1 cellular context compared by ENCODE assay signal in the genomic region with DNA sequence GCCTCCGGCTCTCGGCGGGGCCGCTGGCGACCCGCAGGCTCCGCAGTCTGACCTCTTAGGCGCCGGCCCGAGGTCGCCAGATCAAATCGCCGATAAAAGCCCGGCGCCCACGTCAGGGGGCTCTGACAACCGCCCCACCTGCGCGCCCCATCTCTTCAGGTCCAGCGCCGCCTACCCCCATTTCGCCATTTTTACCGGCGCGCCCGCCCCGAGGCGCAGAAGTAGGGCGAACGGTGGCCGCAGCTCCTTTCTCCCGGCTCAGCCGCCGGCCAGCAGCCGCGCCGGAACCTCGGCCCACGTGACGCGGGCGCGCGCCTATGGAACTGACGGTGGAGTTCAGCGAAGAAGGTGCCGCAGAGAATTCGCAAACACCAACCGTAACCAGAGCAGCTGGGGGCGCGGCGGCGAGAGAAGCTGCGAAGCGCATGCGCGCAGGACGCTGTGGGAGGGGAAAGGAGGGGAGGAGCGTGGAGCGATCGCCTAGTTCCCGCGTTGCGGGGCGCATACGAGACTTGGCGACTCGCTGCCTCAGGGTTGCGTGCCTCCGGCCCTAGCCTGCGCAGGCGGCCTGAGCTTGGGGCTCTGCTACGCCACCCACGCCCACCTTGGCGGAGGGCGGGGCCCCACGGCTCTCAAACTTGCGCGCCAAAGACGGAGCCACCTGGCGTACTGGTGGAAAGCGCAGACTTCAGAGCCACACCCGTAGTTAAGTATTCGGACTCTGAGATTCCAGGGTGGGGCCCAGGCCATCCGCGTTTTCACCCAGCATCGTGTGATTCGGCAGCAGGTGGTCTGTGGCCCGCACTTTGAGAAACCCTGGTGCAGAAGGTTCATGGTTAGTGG.
A peak's percentile ranks its signal among the peaks of the same experiment; 100 is the strongest.
TF ChIP-seq lines count a peak whose summit lies in the region.

A gene with protein sequence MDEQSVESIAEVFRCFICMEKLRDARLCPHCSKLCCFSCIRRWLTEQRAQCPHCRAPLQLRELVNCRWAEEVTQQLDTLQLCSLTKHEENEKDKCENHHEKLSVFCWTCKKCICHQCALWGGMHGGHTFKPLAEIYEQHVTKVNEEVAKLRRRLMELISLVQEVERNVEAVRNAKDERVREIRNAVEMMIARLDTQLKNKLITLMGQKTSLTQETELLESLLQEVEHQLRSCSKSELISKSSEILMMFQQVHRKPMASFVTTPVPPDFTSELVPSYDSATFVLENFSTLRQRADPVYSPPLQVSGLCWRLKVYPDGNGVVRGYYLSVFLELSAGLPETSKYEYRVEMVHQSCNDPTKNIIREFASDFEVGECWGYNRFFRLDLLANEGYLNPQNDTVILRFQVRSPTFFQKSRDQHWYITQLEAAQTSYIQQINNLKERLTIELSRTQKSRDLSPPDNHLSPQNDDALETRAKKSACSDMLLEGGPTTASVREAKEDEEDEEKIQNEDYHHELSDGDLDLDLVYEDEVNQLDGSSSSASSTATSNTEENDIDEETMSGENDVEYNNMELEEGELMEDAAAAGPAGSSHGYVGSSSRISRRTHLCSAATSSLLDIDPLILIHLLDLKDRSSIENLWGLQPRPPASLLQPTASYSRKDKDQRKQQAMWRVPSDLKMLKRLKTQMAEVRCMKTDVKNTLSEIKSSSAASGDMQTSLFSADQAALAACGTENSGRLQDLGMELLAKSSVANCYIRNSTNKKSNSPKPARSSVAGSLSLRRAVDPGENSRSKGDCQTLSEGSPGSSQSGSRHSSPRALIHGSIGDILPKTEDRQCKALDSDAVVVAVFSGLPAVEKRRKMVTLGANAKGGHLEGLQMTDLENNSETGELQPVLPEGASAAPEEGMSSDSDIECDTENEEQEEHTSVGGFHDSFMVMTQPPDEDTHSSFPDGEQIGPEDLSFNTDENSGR (minus strand): TSS at position 418 of the 843 bp plus-strand sequence. CDS start 419 bp downstream, outside the sequence.

TF ChIP-seq in HEK293, 187 proteins besides CTCF, POLR2A, EP300 and RAD21 (continued from another document and continues in another):
- peak; percentile 9 for TF ChIP-seq SETDB1 (IDR thresholded peaks at IDR 0.05; ENCODE audit: insufficient read length, low read length)
- TF ChIP-seq SCRT2 (tag by site-specific recombination; IDR thresholded peaks at IDR 0.05), result peak; percentile 94
- TF ChIP-seq, protein P1, sequence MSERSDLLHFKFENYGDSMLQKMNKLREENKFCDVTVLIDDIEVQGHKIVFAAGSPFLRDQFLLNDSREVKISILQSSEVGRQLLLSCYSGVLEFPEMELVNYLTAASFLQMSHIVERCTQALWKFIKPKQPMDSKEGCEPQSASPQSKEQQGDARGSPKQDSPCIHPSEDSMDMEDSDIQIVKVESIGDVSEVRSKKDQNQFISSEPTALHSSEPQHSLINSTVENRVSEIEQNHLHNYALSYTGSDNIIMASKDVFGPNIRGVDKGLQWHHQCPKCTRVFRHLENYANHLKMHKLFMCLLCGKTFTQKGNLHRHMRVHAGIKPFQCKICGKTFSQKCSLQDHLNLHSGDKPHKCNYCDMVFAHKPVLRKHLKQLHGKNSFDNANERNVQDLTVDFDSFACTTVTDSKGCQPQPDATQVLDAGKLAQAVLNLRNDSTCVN (tag by site-specific recombination; optimal IDR thresholded peaks at IDR 0.05), result peak; percentile 98
- TF ChIP-seq HOXD13 (CRISPR knock-in tag; IDR thresholded peaks at IDR 0.05; ENCODE audit: borderline replicate concordance), result no peak
- TF ChIP-seq, protein P2, sequence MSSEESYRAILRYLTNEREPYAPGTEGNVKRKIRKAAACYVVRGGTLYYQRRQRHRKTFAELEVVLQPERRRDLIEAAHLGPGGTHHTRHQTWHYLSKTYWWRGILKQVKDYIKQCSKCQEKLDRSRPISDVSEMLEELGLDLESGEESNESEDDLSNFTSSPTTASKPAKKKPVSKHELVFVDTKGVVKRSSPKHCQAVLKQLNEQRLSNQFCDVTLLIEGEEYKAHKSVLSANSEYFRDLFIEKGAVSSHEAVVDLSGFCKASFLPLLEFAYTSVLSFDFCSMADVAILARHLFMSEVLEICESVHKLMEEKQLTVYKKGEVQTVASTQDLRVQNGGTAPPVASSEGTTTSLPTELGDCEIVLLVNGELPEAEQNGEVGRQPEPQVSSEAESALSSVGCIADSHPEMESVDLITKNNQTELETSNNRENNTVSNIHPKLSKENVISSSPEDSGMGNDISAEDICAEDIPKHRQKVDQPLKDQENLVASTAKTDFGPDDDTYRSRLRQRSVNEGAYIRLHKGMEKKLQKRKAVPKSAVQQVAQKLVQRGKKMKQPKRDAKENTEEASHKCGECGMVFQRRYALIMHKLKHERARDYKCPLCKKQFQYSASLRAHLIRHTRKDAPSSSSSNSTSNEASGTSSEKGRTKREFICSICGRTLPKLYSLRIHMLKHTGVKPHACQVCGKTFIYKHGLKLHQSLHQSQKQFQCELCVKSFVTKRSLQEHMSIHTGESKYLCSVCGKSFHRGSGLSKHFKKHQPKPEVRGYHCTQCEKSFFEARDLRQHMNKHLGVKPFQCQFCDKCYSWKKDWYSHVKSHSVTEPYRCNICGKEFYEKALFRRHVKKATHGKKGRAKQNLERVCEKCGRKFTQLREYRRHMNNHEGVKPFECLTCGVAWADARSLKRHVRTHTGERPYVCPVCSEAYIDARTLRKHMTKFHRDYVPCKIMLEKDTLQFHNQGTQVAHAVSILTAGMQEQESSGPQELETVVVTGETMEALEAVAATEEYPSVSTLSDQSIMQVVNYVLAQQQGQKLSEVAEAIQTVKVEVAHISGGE (tag by site-specific recombination; conservative IDR thresholded peaks at IDR 0.05; ENCODE audit: low read depth), result peak; percentile 46; the same call in 1 of the 2 replicates
- no peak for TF ChIP-seq ZNF239 (tag by site-specific recombination; IDR thresholded peaks at IDR 0.05)
- TF ChIP-seq HOXC10 (CRISPR knock-in tag; IDR thresholded peaks at IDR 0.05), result no peak
- peak; percentile 68 for TF ChIP-seq ZXDB (tag by site-specific recombination; IDR thresholded peaks at IDR 0.05)
- no peak for TF ChIP-seq ZNF521 (tag by site-specific recombination; IDR thresholded peaks at IDR 0.05)
- TF ChIP-seq ZNF23 (tag by site-specific recombination; IDR thresholded peaks at IDR 0.05; ENCODE audit: borderline replicate concordance), result no peak
- peak; percentile 93 for TF ChIP-seq GLIS2 (tag by site-specific recombination; IDR thresholded peaks at IDR 0.05)
- TF ChIP-seq ZNF335 (tag by site-specific recombination; conservative IDR thresholded peaks at IDR 0.05), result peak; percentile 98
- TF ChIP-seq, protein P3, sequence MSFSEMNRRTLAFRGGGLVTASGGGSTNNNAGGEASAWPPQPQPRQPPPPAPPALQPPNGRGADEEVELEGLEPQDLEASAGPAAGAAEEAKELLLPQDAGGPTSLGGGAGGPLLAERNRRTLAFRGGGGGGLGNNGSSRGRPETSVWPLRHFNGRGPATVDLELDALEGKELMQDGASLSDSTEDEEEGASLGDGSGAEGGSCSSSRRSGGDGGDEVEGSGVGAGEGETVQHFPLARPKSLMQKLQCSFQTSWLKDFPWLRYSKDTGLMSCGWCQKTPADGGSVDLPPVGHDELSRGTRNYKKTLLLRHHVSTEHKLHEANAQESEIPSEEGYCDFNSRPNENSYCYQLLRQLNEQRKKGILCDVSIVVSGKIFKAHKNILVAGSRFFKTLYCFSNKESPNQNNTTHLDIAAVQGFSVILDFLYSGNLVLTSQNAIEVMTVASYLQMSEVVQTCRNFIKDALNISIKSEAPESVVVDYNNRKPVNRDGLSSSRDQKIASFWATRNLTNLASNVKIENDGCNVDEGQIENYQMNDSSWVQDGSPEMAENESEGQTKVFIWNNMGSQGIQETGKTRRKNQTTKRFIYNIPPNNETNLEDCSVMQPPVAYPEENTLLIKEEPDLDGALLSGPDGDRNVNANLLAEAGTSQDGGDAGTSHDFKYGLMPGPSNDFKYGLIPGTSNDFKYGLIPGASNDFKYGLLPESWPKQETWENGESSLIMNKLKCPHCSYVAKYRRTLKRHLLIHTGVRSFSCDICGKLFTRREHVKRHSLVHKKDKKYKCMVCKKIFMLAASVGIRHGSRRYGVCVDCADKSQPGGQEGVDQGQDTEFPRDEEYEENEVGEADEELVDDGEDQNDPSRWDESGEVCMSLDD (tag by site-specific recombination; IDR thresholded peaks at IDR 0.05), result peak; percentile 17; the same call in 1 of the 2 replicates
- peak; percentile 96 for TF ChIP-seq KLF8 (tag by site-specific recombination; IDR thresholded peaks at IDR 0.05)
- peak; percentile 43; the same call in 1 of the 2 replicates for TF ChIP-seq OVOL3 (tag by site-specific recombination; IDR thresholded peaks at IDR 0.05)
- TF ChIP-seq, protein P4, sequence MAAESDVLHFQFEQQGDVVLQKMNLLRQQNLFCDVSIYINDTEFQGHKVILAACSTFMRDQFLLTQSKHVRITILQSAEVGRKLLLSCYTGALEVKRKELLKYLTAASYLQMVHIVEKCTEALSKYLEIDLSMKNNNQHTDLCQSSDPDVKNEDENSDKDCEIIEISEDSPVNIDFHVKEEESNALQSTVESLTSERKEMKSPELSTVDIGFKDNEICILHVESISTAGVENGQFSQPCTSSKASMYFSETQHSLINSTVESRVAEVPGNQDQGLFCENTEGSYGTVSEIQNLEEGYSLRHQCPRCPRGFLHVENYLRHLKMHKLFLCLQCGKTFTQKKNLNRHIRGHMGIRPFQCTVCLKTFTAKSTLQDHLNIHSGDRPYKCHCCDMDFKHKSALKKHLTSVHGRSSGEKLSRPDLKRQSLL (tag by site-specific recombination; IDR thresholded peaks at IDR 0.05), result peak; percentile 37; the same call in 1 of the 2 replicates
- TF ChIP-seq SP7 (tag by site-specific recombination; IDR thresholded peaks at IDR 0.05), result peak; percentile 46
- TF ChIP-seq RBAK (tag by site-specific recombination; IDR thresholded peaks at IDR 0.05), result no peak
- TF ChIP-seq ZNF560 (tag by site-specific recombination; IDR thresholded peaks at IDR 0.05; ENCODE audit: borderline replicate concordance), result no peak
- TF ChIP-seq ZFHX2 (tag by site-specific recombination; conservative IDR thresholded peaks at IDR 0.05), result peak; percentile 92
- no peak for TF ChIP-seq ZNF223 (tag by site-specific recombination; IDR thresholded peaks at IDR 0.05)
- TF ChIP-seq ZNF146 (tag by site-specific recombination; IDR thresholded peaks at IDR 0.05), result no peak; the same call in 1 of the 2 replicates
- TF ChIP-seq ZNF555 (tag by site-specific recombination; conservative IDR thresholded peaks at IDR 0.05), result no peak
- no peak for TF ChIP-seq ZNF274 (IDR thresholded peaks at IDR 0.05; ENCODE audit: low read length)
- TF ChIP-seq ZNF274 (tag by site-specific recombination; IDR thresholded peaks at IDR 0.05; ENCODE audit: borderline replicate concordance), result no peak
- TF ChIP-seq, protein P5, sequence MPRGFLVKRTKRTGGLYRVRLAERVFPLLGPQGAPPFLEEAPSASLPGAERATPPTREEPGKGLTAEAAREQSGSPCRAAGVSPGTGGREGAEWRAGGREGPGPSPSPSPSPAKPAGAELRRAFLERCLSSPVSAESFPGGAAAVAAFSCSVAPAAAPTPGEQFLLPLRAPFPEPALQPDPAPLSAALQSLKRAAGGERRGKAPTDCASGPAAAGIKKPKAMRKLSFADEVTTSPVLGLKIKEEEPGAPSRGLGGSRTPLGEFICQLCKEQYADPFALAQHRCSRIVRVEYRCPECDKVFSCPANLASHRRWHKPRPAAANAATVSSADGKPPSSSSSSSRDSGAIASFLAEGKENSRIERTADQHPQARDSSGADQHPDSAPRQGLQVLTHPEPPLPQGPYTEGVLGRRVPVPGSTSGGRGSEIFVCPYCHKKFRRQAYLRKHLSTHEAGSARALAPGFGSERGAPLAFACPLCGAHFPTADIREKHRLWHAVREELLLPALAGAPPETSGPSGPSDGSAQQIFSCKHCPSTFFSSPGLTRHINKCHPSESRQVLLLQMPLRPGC (tag by site-specific recombination; IDR thresholded peaks at IDR 0.05), result peak; percentile 36; the same call in 1 of the 2 replicates
- peak; percentile 88 for TF ChIP-seq ZBTB17 (tag by site-specific recombination; IDR thresholded peaks at IDR 0.05)
- TF ChIP-seq REPIN1 (tag by site-specific recombination; IDR thresholded peaks at IDR 0.05; ENCODE audit: low read depth), result peak; percentile 73
- TF ChIP-seq, protein P6, sequence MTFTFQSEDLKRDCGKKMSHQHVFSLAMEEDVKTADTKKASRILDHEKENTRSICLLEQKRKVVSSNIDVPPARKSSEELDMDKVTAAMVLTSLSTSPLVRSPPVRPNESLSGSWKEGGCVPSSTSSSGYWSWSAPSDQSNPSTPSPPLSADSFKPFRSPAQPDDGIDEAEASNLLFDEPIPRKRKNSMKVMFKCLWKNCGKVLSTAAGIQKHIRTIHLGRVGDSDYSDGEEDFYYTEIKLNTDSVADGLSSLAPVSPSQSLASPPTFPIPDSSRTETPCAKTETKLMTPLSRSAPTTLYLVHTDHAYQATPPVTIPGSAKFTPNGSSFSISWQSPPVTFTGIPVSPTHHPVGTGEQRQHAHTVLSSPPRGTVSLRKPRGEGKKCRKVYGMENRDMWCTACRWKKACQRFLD (tag by site-specific recombination; IDR thresholded peaks at IDR 0.05), result no peak; the same call in 1 of the 2 replicates
- TF ChIP-seq OSR2 (tag by site-specific recombination; IDR thresholded peaks at IDR 0.05), result peak; percentile 53; the same call in 1 of the 2 replicates
- TF ChIP-seq, protein P7, sequence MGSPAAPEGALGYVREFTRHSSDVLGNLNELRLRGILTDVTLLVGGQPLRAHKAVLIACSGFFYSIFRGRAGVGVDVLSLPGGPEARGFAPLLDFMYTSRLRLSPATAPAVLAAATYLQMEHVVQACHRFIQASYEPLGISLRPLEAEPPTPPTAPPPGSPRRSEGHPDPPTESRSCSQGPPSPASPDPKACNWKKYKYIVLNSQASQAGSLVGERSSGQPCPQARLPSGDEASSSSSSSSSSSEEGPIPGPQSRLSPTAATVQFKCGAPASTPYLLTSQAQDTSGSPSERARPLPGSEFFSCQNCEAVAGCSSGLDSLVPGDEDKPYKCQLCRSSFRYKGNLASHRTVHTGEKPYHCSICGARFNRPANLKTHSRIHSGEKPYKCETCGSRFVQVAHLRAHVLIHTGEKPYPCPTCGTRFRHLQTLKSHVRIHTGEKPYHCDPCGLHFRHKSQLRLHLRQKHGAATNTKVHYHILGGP (tag by site-specific recombination; IDR thresholded peaks at IDR 0.05), result no peak
- no peak for TF ChIP-seq ZNF654 (tag by site-specific recombination; IDR thresholded peaks at IDR 0.05; ENCODE audit: low read depth)
- TF ChIP-seq ZNF341 (tag by site-specific recombination; IDR thresholded peaks at IDR 0.05; ENCODE audit: low read depth), result peak; percentile 7; the same call in 1 of the 2 replicates
- no peak for TF ChIP-seq ZNF664 (tag by site-specific recombination; IDR thresholded peaks at IDR 0.05)
- TF ChIP-seq ZBTB20 (tag by site-specific recombination; IDR thresholded peaks at IDR 0.05), result peak; percentile 84
- TF ChIP-seq HOXA7 (CRISPR knock-in tag; IDR thresholded peaks at IDR 0.05; ENCODE audit: borderline replicate concordance), result no peak
- peak; percentile 95 for TF ChIP-seq SP3 (tag by site-specific recombination; IDR thresholded peaks at IDR 0.05)
- no peak for TF ChIP-seq ZNF621 (tag by site-specific recombination; IDR thresholded peaks at IDR 0.05)
